In genomic region chr4:78732332-78733104, GRCh38 we compare ENCODE assay signal across 1 cellular context.
A peak's percentile ranks its signal among the peaks of the same experiment; 100 is the strongest.
TF ChIP-seq lines count a peak whose summit lies in the region.

No MANE protein-coding gene starts in this region.

TF ChIP-seq in K562, 482 proteins besides CTCF, POLR2A, EP300 and RAD21 (continued from another document and continues in another):
- TF ChIP-seq BRF2 (IDR thresholded peaks at IDR 0.05; ENCODE audit: borderline replicate concordance, insufficient read depth, insufficient read length) (no peak), ZNF23 (CRISPR knock-in tag; IDR thresholded peaks at IDR 0.05) (no peak), SNRNP70 (optimal IDR thresholded peaks at IDR 0.05; ENCODE audit: low read depth, low read length) (no peak), ZNF518B (CRISPR knock-in tag; IDR thresholded peaks at IDR 0.05) (no peak), HLTF (IDR thresholded peaks at IDR 0.05) (peak; percentile 77; the same call in 1 of the 2 replicates), ZNF766 (CRISPR knock-in tag; conservative IDR thresholded peaks at IDR 0.05) (peak; percentile 98), ZNF184 (CRISPR knock-in tag; IDR thresholded peaks at IDR 0.05) (no peak), PTRF (tag; IDR thresholded peaks at IDR 0.05) (no peak), SAP30 (IDR thresholded peaks at IDR 0.05; ENCODE audit: borderline replicate concordance, insufficient read depth, low read depth, low read length, poor library complexity, severe bottlenecking) (no peak), CCNT2 (IDR thresholded peaks at IDR 0.05; ENCODE audit: borderline replicate concordance, extremely low read depth, insufficient read length, low read depth, low read length) (peak; percentile 79), ZNF740 (CRISPR knock-in tag; IDR thresholded peaks at IDR 0.05) (no peak), ZNF740 (tag; IDR thresholded peaks at IDR 0.05) (no peak), ZNF280B (CRISPR knock-in tag; IDR thresholded peaks at IDR 0.05) (no peak), SFPQ (IDR thresholded peaks at IDR 0.05; ENCODE audit: low read depth, low read length) (no peak), HOMEZ (CRISPR knock-in tag; IDR thresholded peaks at IDR 0.05) (no peak), REST (CRISPR knock-in tag; IDR thresholded peaks at IDR 0.05; ENCODE audit: low read depth) (no peak), THRA (IDR thresholded peaks at IDR 0.05) (no peak), TARDBP (IDR thresholded peaks at IDR 0.05) (no peak), ELK3 (CRISPR knock-in tag; IDR thresholded peaks at IDR 0.05) (no peak), FOXK2 (conservative IDR thresholded peaks at IDR 0.05 in 1 of 2, IDR thresholded peaks at IDR 0.05 in 1 of 2; ENCODE audit: low read depth in 2 of 2) (peak; percentile 74 to 77; a peak in 3 of 4 replicates), ZNF274 (IDR thresholded peaks at IDR 0.05; ENCODE audit: borderline replicate concordance, low read depth, low read length) (no peak), ILF3 (IDR thresholded peaks at IDR 0.05; ENCODE audit: borderline replicate concordance) (no peak), PYGO2 (tag; IDR thresholded peaks at IDR 0.05) (0 out of 2 replicates have a peak, but pooled peaks have one; percentile 20), RNF219 (CRISPR knock-in tag; IDR thresholded peaks at IDR 0.05) (no peak), ZNF41 (CRISPR knock-in tag; conservative IDR thresholded peaks at IDR 0.05) (no peak), ZNF699 (CRISPR knock-in tag; IDR thresholded peaks at IDR 0.05; ENCODE audit: insufficient replicate concordance) (no peak), CREB1 (IDR thresholded peaks at IDR 0.05) (no peak), CREB1 (CRISPR knock-in tag; IDR thresholded peaks at IDR 0.05) (no peak), MECOM (CRISPR knock-in tag; IDR thresholded peaks at IDR 0.05) (peak; percentile 94), ZNF408 (CRISPR knock-in tag; IDR thresholded peaks at IDR 0.05; ENCODE audit: low read depth) (no peak), ETS2 (tag; IDR thresholded peaks at IDR 0.05; ENCODE audit: borderline replicate concordance, poor library complexity, severe bottlenecking) (no peak), ELK1 (CRISPR knock-in tag; IDR thresholded peaks at IDR 0.05) (no peak), ETS1 (conservative IDR thresholded peaks at IDR 0.05; ENCODE audit: control insufficient read depth, low read depth, low read length) (no peak)
